In the genomic region with DNA sequence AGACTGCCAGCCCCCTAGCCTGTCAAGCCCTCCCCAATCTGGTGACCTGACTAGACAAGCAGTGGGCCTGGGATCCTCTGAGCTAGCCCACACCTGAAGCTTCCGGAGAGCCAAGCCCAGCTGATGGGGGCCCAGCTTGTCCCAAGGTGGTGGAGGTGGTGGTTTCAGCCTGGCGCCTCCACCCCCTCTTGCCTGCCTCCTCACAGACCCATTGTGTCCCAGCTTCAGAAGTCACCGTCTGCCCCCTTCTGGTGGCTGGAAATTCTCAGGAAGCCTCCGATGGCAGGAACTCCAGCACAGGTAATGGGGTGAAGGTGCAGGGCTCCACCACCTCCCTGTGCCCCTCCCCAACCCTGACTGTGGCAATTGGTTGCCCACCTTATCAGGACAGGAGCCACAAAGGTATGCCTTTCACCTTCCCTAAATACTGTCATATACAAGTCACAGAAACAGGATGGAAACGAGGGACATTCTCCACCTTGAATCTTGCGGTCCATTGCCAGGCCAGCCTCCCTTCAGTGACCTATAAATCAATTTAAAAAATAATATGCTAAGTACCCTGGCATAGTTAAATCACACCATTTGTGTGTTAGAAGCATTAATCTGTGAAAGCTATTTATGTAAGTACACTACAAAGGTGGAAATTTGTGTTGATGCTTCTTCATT, we compare ENCODE assay signal across 1 cellular context.
TF ChIP-seq lines count a peak whose summit lies in the region.

No MANE protein-coding gene starts in this region.

TF ChIP-seq in WTC11, 78 proteins besides CTCF, POLR2A, EP300 and RAD21 (continued from another document):
- TF ChIP-seq E2F1 (CRISPR knock-in tag; IDR thresholded peaks at IDR 0.05), result no peak
